Comparison of ENCODE assay signal across 15 cellular contexts in genomic region chr1:181140398-181140797, GRCh38. TPM values are rescaled to one million over a fixed set of nuclear protein-coding genes. Genes with fewer than 3 reads are reported as not detected.
DNase-seq lines count a peak whose midpoint lies in the region; ATAC-seq and TF ChIP-seq lines count a peak whose summit lies in the region.
"Had no signal": no experiment of that assay in that cellular context is flagged by ENCODE, and none has a peak within 500 bp of the region (broad histone marks: within the 10 kb centered on the region; RNA-seq: fewer than 3 reads in every experiment).

No MANE protein-coding gene starts in this region.

- intact Hi-C loops in activated naive CD4-positive, alpha-beta T cell treated with anti-CD3 and anti-CD28 coated beads for 36 hours (cut with micrococcal nuclease), result loop anchor here (1.0 to 5.0 kb wide), 4 partner anchors 41 to 1263 kb away; partner anchors contain the start of genes TOR1AIP2 and XPR1
- intact Hi-C loops in right cardiac atrium (cut with DNase I), result loop anchor here in 3 of 4 donors (5.0 to 10.0 kb wide), 5 partner anchors 53 to 258 kb away; partner anchors contain the start of genes IER5 (in 1 of the 3) and STX6 (in 1 of the 3)

- peak overlapping the region; percentile 57 to 58 for H3K27ac ChIP-seq in coronary artery
- no peak overlapping the region for H3K27ac ChIP-seq in right cardiac atrium (ENCODE audit: low read length)
- H3K27ac ChIP-seq: SK-N-MC had no signal

- no peaks in the 10 kb centered on the region for H3K27me3 Mint-ChIP-seq in activated naive CD4-positive, alpha-beta T cell treated with anti-CD3 and anti-CD28 coated beads for 36 hours (ENCODE audit: low read depth)
- peaks cover 16% of the 10 kb centered on the region for H3K27me3 Mint-ChIP-seq in T-helper 1 cell treated with Interleukin-12 subunit alpha and Interleukin-12 subunit beta and Interleukin-4 antibody, amounts not matched to agents 30 μg/mL and 1 μg/mL, for 36 hours (ENCODE audit: low read depth)
- H3K27me3 Mint-ChIP-seq in stimulated activated naive CD8-positive, alpha-beta T cell treated with anti-CD3 and anti-CD28 coated beads, Interleukin-15, Interleukin-2, amounts not matched to agents 100 ng/mL and 50 ng/mL, for 24 hours, result no peaks in the 10 kb centered on the region

- peak overlapping the region; percentile 5 for H3K4me3 Mint-ChIP-seq in activated naive CD4-positive, alpha-beta T cell treated with anti-CD3 and anti-CD28 coated beads for 36 hours
- H3K4me3 Mint-ChIP-seq in T-helper 1 cell treated with Interleukin-12 subunit alpha and Interleukin-12 subunit beta and Interleukin-4 antibody, amounts not matched to agents 30 μg/mL and 1 μg/mL, for 36 hours, result peak overlapping the region; percentile 54
- peak overlapping the region; percentile 40 for H3K4me3 Mint-ChIP-seq in stimulated activated naive CD8-positive, alpha-beta T cell treated with anti-CD3 and anti-CD28 coated beads, Interleukin-15, Interleukin-2, amounts not matched to agents 100 ng/mL and 50 ng/mL, for 24 hours

- H3K36me3 Mint-ChIP-seq in activated naive CD4-positive, alpha-beta T cell treated with anti-CD3 and anti-CD28 coated beads for 36 hours (ENCODE audit: low read depth), result no peaks in the 10 kb centered on the region
- H3K36me3 Mint-ChIP-seq in T-helper 1 cell treated with Interleukin-12 subunit alpha and Interleukin-12 subunit beta and Interleukin-4 antibody, amounts not matched to agents 30 μg/mL and 1 μg/mL, for 36 hours (ENCODE audit: low read depth), result peaks cover 2% of the 10 kb centered on the region
- H3K36me3 Mint-ChIP-seq in stimulated activated naive CD8-positive, alpha-beta T cell treated with anti-CD3 and anti-CD28 coated beads, Interleukin-15, Interleukin-2, amounts not matched to agents 100 ng/mL and 50 ng/mL, for 24 hours (ENCODE audit: low read depth), result no peaks in the 10 kb centered on the region

- H3K4me3 ChIP-seq in coronary artery (no peak overlapping the region), H7 (ENCODE audit: insufficient read depth, low read depth, low read length) (no peak overlapping the region), right cardiac atrium (ENCODE audit: low read length) (no peak overlapping the region)
- H3K4me3 ChIP-seq: SK-N-MC, uterus had no signal

- no peak for TF ChIP-seq CTCF in coronary artery (IDR thresholded peaks at IDR 0.05)

- CTCF ChIA-PET in activated naive CD4-positive, alpha-beta T cell treated with anti-CD3 and anti-CD28 coated beads for 36 hours (lab: Charles Lee), result interaction anchor here (1.9 to 12.8 kb wide), 9 partner anchors 20 to 259 kb away, joined by 6 to 158 read pairs (median 63); partner anchors contain the start of gene MR1

- no peak for ATAC-seq in right cardiac atrium

- DNase-seq in activated naive CD4-positive, alpha-beta T cell treated with anti-CD3 and anti-CD28 coated beads for 36 hours, result peak; percentile 65
- DNase-seq in activated naive CD4-positive, alpha-beta T cell (lab: John Stamatoyannopoulos, UW), result no peak
- DNase-seq in coronary artery (ENCODE audit: low spot score), result no peak
- DNase-seq in H7, result no peak
- DNase-seq in right cardiac atrium, result no peak
- DNase-seq in LoVo (ENCODE audit: low spot score), result no peak
- DNase-seq: BE2C, erythroblast, midbrain, NCI-H1092, NCI-H510A treated with DMSO at 0.1 percent for 48 hours, uterus had no signal

- no peaks in the 10 kb centered on the region; the same call in 1 of the 2 replicates for H3K27me3 ChIP-seq in H7 (ENCODE audit: control insufficient read depth, insufficient read depth, low read length)
- no peaks in the 10 kb centered on the region for H3K27me3 ChIP-seq in right cardiac atrium (ENCODE audit: control insufficient read depth, insufficient read depth)
- H3K27me3 ChIP-seq: BE2C, uterus had no signal

- no peaks in the 10 kb centered on the region for H3K9me3 ChIP-seq in right cardiac atrium (ENCODE audit: control insufficient read depth, low read length)
- H3K9me3 ChIP-seq: BE2C, uterus had no signal

- H3K27ac Mint-ChIP-seq in activated naive CD4-positive, alpha-beta T cell treated with anti-CD3 and anti-CD28 coated beads for 36 hours, result peak overlapping the region; percentile 55
- peak overlapping the region; percentile 74 for H3K27ac Mint-ChIP-seq in T-helper 1 cell treated with Interleukin-12 subunit alpha and Interleukin-12 subunit beta and Interleukin-4 antibody, amounts not matched to agents 30 μg/mL and 1 μg/mL, for 36 hours
- H3K27ac Mint-ChIP-seq in stimulated activated naive CD8-positive, alpha-beta T cell treated with anti-CD3 and anti-CD28 coated beads, Interleukin-15, Interleukin-2, amounts not matched to agents 100 ng/mL and 50 ng/mL, for 24 hours, result peak overlapping the region; percentile 84

- no peaks in the 10 kb centered on the region for H3K36me3 ChIP-seq in H7 (replicated peaks; ENCODE audit: control insufficient read depth, insufficient read depth, low read length)
- H3K36me3 ChIP-seq: BE2C, uterus had no signal

- peaks cover 47% of the 10 kb centered on the region for H3K4me1 Mint-ChIP-seq in activated naive CD4-positive, alpha-beta T cell treated with anti-CD3 and anti-CD28 coated beads for 36 hours (ENCODE audit: low read depth)
- peaks cover 64% of the 10 kb centered on the region for H3K4me1 Mint-ChIP-seq in T-helper 1 cell treated with Interleukin-12 subunit alpha and Interleukin-12 subunit beta and Interleukin-4 antibody, amounts not matched to agents 30 μg/mL and 1 μg/mL, for 36 hours (ENCODE audit: low read depth)
- H3K4me1 Mint-ChIP-seq in stimulated activated naive CD8-positive, alpha-beta T cell treated with anti-CD3 and anti-CD28 coated beads, Interleukin-15, Interleukin-2, amounts not matched to agents 100 ng/mL and 50 ng/mL, for 24 hours (ENCODE audit: low read depth), result peaks cover 69% of the 10 kb centered on the region

- WGBS in right cardiac atrium, result 87% methylated on average over 4 of the region's 4 CpGs

- H3K9me3 Mint-ChIP-seq in activated naive CD4-positive, alpha-beta T cell treated with anti-CD3 and anti-CD28 coated beads for 36 hours, result no peaks in the 10 kb centered on the region
- H3K9me3 Mint-ChIP-seq in T-helper 1 cell treated with Interleukin-12 subunit alpha and Interleukin-12 subunit beta and Interleukin-4 antibody, amounts not matched to agents 30 μg/mL and 1 μg/mL, for 36 hours, result no peaks in the 10 kb centered on the region
- H3K9me3 Mint-ChIP-seq in stimulated activated naive CD8-positive, alpha-beta T cell treated with anti-CD3 and anti-CD28 coated beads, Interleukin-15, Interleukin-2, amounts not matched to agents 100 ng/mL and 50 ng/mL, for 24 hours, result no peaks in the 10 kb centered on the region

- peaks cover 4% of the 10 kb centered on the region for H3K4me1 ChIP-seq in right cardiac atrium (ENCODE audit: control insufficient read depth, insufficient read depth, low read length)

RNA-seq across cellular contexts. Expression of gene IER5, which starts 51.9 kb away (rescaled TPM):
- 10 to 100 TPM; 33.5 to 34.4 TPM for total RNA-seq in activated naive CD4-positive, alpha-beta T cell treated with anti-CD3 and anti-CD28 coated beads for 36 hours
- total RNA-seq in H7 (2014; rRNA removed; shearing (Covaris generic)), result 18.0 and 18.8 TPM in 2 replicates
- total RNA-seq in right cardiac atrium, result 10 to 100 TPM; 21.9 to 32.6 (median 28.2) TPM
- polyA plus RNA-seq in right cardiac atrium, result 63.8 TPM
